8 cellular contexts compared by ENCODE assay signal in genomic region chr1:145845514-145846161, GRCh38. TPM values are rescaled to one million over a fixed set of nuclear protein-coding genes. Genes with fewer than 3 reads are reported as not detected.
A peak's percentile ranks its signal among the peaks of the same experiment; 100 is the strongest.
DNase-seq lines count a peak whose midpoint lies in the region; ATAC-seq and TF ChIP-seq lines count a peak whose summit lies in the region.

Gene NUDT17 (plus strand): TSS chr1:145845630. CDS start chr1:145845641, 11 bp downstream.

- H3K9ac ChIP-seq in NT2/D1 (ENCODE audit: insufficient read length, low read depth) = peak within 1 kb of the TSS; percentile 84

- no peaks in the 10 kb centered on the region for H3K27me3 Mint-ChIP-seq in CD4-positive, CD25-positive, alpha-beta regulatory T cell

- H3K36me3 ChIP-seq in CD4-positive, CD25-positive, alpha-beta regulatory T cell (ENCODE audit: control insufficient read depth, insufficient read depth, low read length) = peaks cover 34% of the 10 kb centered on the region
- H3K36me3 ChIP-seq in NT2/D1 (ENCODE audit: insufficient read depth, insufficient read length, low read length) = peaks cover 68% of the 10 kb centered on the region
- peaks cover 34 to 53% of the 10 kb centered on the region in 2 donors for H3K36me3 ChIP-seq in muscle layer of duodenum (ENCODE audit: control insufficient read depth in 1 of 2, insufficient read depth in 2 of 2, low read length in 2 of 2)

- peaks cover 0 to 8% (median 3%) of the 10 kb centered on the region in 4 donors for H3K4me1 Mint-ChIP-seq in CD4-positive, CD25-positive, alpha-beta regulatory T cell

- H3K4me1 ChIP-seq in CD4-positive, CD25-positive, alpha-beta regulatory T cell (ENCODE audit: control insufficient read depth, insufficient read depth, low read length, poor library complexity, severe bottlenecking) = peaks cover 16% of the 10 kb centered on the region
- H3K4me1 ChIP-seq in NT2/D1 (ENCODE audit: insufficient read depth, insufficient read length) = no peaks in the 10 kb centered on the region
- H3K4me1 ChIP-seq in muscle layer of duodenum (ENCODE audit: control insufficient read depth in 1 of 2, insufficient read depth in 2 of 2, low read length in 2 of 2) = peaks cover 0 to 9% of the 10 kb centered on the region in 2 donors

- peak within 1 kb of the TSS; percentile 29 for H3K27ac ChIP-seq in CD4-positive, CD25-positive, alpha-beta regulatory T cell (ENCODE audit: insufficient read depth, low read length, poor library complexity, severe bottlenecking)
- peak within 1 kb of the TSS; percentile 46 for H3K27ac ChIP-seq in muscle layer of duodenum (ENCODE audit: low read length)

- H3K36me3 Mint-ChIP-seq in CD4-positive, CD25-positive, alpha-beta regulatory T cell = peaks cover 26% of the 10 kb centered on the region

- ATAC-seq in CD4-positive, CD25-positive, alpha-beta regulatory T cell (ENCODE audit: low read depth in 2 of 2) = peak; percentile 77 to 79
- peak; percentile 23 for ATAC-seq in HG03558 (IDR thresholded peaks at IDR 0.05; ENCODE audit: extremely low read depth, unreplicated experiment)

- no peaks in the 10 kb centered on the region for H3K27me3 ChIP-seq in CD4-positive, CD25-positive, alpha-beta regulatory T cell (ENCODE audit: control insufficient read depth, insufficient read depth, low read length)
- H3K27me3 ChIP-seq in NT2/D1 (ENCODE audit: insufficient read depth, insufficient read length) (no peaks in the 10 kb centered on the region), muscle layer of duodenum (ENCODE audit: low read depth, low read length) (no peaks in the 10 kb centered on the region)

- DNase-seq in CD4-positive, CD25-positive, alpha-beta regulatory T cell = peak; percentile 67 to 79 (median 72)
- DNase-seq in GM19240 (ENCODE audit: insufficient read length, low spot score) = peak; percentile 74
- DNase-seq in NT2/D1 (ENCODE audit: low read depth, low spot score) = peak; percentile 82
- peak; percentile 93 for DNase-seq in activated CD8-positive, alpha-beta memory T cell treated with anti-CD3 and anti-CD28 coated beads, Interleukin-2, amount 50 U/mL, for 48 hours
- DNase-seq in erythroblast (lab: John Stamatoyannopoulos, UW) = peak; percentile 86 to 90
- peak; percentile 53 to 64 for DNase-seq in stimulated activated CD8-positive, alpha-beta memory T cell treated with anti-CD3 and anti-CD28 coated beads, Interleukin-7, amount 100 ng/mL, for 4 hours (ENCODE audit: low read depth in 2 of 2)

- no peaks in the 10 kb centered on the region for H3K9me3 Mint-ChIP-seq in CD4-positive, CD25-positive, alpha-beta regulatory T cell

- peak within 1 kb of the TSS; percentile 75 to 89 (median 88) for H3K27ac Mint-ChIP-seq in CD4-positive, CD25-positive, alpha-beta regulatory T cell

- TF ChIP-seq POLR2A in erythroblast (IDR thresholded peaks at IDR 0.05; ENCODE audit: low read length) = peak; percentile 62

- H3K9me3 ChIP-seq in CD4-positive, CD25-positive, alpha-beta regulatory T cell (ENCODE audit: control insufficient read depth in 2 of 2, low read length in 2 of 2) = no peaks in the 10 kb centered on the region
- H3K9me3 ChIP-seq in NT2/D1 (ENCODE audit: insufficient read depth, low read length) (no peaks in the 10 kb centered on the region), muscle layer of duodenum (ENCODE audit: control insufficient read depth in 1 of 2, low read length in 2 of 2) (no peaks in the 10 kb centered on the region)

- peak within 1 kb of the TSS; percentile 86 for H3K4me3 ChIP-seq in CD4-positive, CD25-positive, alpha-beta regulatory T cell (ENCODE audit: low read depth, low read length)
- H3K4me3 ChIP-seq in NT2/D1 (ENCODE audit: insufficient read length, low read depth) (peak within 1 kb of the TSS; percentile 58), muscle layer of duodenum (ENCODE audit: low read depth in 1 of 2, low read length in 2 of 2) (peak within 1 kb of the TSS; percentile 47 to 74)

- no peak within 1 kb of the TSS for H3K4me3 Mint-ChIP-seq in CD4-positive, CD25-positive, alpha-beta regulatory T cell

RNA-seq across cellular contexts. Expression of gene NUDT17, which starts in this region (rescaled TPM):
- 3.5 TPM for total RNA-seq in CD4-positive, CD25-positive, alpha-beta regulatory T cell
- polyA plus RNA-seq in CD4-positive, CD25-positive, alpha-beta regulatory T cell = 1 to 10 TPM; 1.6 to 4.8 (median 2.8) TPM

Comparison
In these comparisons a context has a peak if more than half of its experiments do, and no peak if none do; other contexts are left out.
1. Peak in every context shown above with its lines: DNase-seq, ATAC-seq, H3K4me3 ChIP-seq and H3K27ac ChIP-seq.